13 cellular contexts compared by ENCODE assay signal in genomic region chr2:53964987-53965687, GRCh38. TPM values are rescaled to one million over a fixed set of nuclear protein-coding genes. Genes with fewer than 3 reads are reported as not detected.
DNase-seq lines count a peak whose midpoint lies in the region; ATAC-seq, FAIRE-seq and TF ChIP-seq lines count a peak whose summit lies in the region.
"Had no signal": no experiment of that assay in that cellular context is flagged by ENCODE, and none has a peak within 500 bp of the region (broad histone marks: within the 10 kb centered on the region; RNA-seq: fewer than 3 reads in every experiment).

No MANE protein-coding gene starts in this region.

- no peak overlapping the region for H4K5ac ChIP-seq in IMR-90 (ENCODE audit: low read depth, low read length)

- no peak for TF ChIP-seq POLR2A in IMR-90 (IDR thresholded peaks at IDR 0.05; ENCODE audit: low read depth, low read length)

- no peak for DNase-seq in CD8-positive, alpha-beta T cell
- DNase-seq in IMR-90, result no peak
- no peak for DNase-seq in astrocyte (ENCODE audit: low read depth)
- DNase-seq in mesenchymal stem cell, result no peak
- no peak for DNase-seq in psoas muscle
- no peak for DNase-seq in effector CD8-positive, alpha-beta T cell (lab: John Stamatoyannopoulos, UW)
- no peak for DNase-seq in GM20000 (ENCODE audit: low spot score)
- DNase-seq: activated gamma-delta T cell, brain microvascular endothelial cell, kidney glomerular epithelial cell, NCI-H345 had no signal

- H3K4ac ChIP-seq in IMR-90 (ENCODE audit: low read depth, low read length), result no peak overlapping the region
- H3K4ac ChIP-seq in mesenchymal stem cell (ENCODE audit: low read depth in 1 of 2, low read length in 2 of 2), result no peak overlapping the region

- no peak for TF ChIP-seq RAD21 in IMR-90 (IDR thresholded peaks at IDR 0.05; ENCODE audit: low read length)

- peak overlapping the region; percentile 19 for H3K27ac Mint-ChIP-seq in CD8-positive, alpha-beta T cell
- peak overlapping the region; percentile 43 for H3K27ac Mint-ChIP-seq in astrocyte (ENCODE audit: unreplicated experiment)

- H3K18ac ChIP-seq in IMR-90 (ENCODE audit: low read depth, low read length) (no peak overlapping the region), mesenchymal stem cell (ENCODE audit: low read depth in 1 of 2, low read length in 2 of 2) (peak overlapping the region in 1 of 2 experiments; percentile 34)

- no peak overlapping the region for H3K56ac ChIP-seq in IMR-90 (ENCODE audit: extremely low read depth, insufficient read depth, low read length)

- no peak overlapping the region for H2AFZ ChIP-seq in IMR-90 (replicated peaks; ENCODE audit: low read length, poor library complexity)
- H2AFZ ChIP-seq in astrocyte (ENCODE audit: low read depth, low read length), result no peak overlapping the region
- H2AFZ ChIP-seq in mesenchymal stem cell (ENCODE audit: low read depth, low read length), result no peak overlapping the region

- in situ Hi-C loops in IMR-90 (cut with MboI; ENCODE audit: low sequenced_read_pairs), result no loop called here

- H2BK12ac ChIP-seq in mesenchymal stem cell (ENCODE audit: low read length in 2 of 2), result no peak overlapping the region

- H3K79me1 ChIP-seq in IMR-90 (ENCODE audit: low read depth in 1 of 2, low read length in 2 of 2), result peaks cover 0 to 46% of the 10 kb centered on the region in 2 experiments
- H3K79me1 ChIP-seq in mesenchymal stem cell (replicated peaks; ENCODE audit: low read length, poor library complexity, severe bottlenecking), result peaks cover 2% of the 10 kb centered on the region

- H3K27me3 ChIP-seq in CD8-positive, alpha-beta T cell (ENCODE audit: insufficient read depth, low read length), result no peaks in the 10 kb centered on the region
- H3K27me3 ChIP-seq in IMR-90 (ENCODE audit: control insufficient read depth, insufficient read depth, low read length) (no peaks in the 10 kb centered on the region), astrocyte (ENCODE audit: insufficient read depth, low read length) (no peaks in the 10 kb centered on the region), mesenchymal stem cell (ENCODE audit: control insufficient read depth in 1 of 2, insufficient read depth in 1 of 2, low read length in 2 of 2) (no peaks in the 10 kb centered on the region), psoas muscle (ENCODE audit: insufficient read depth in 3 of 3, low read length in 2 of 3) (no peaks in the 10 kb centered on the region)
- H3K27me3 ChIP-seq: brain microvascular endothelial cell had no signal

- H3K4me2 ChIP-seq in IMR-90 (ENCODE audit: low read depth, low read length), result no peak overlapping the region
- H3K4me2 ChIP-seq in astrocyte (ENCODE audit: low read length), result peak overlapping the region; percentile 21
- no peak overlapping the region for H3K4me2 ChIP-seq in mesenchymal stem cell (ENCODE audit: low read length, poor library complexity, severe bottlenecking)

- peaks cover 79% of the 10 kb centered on the region for H3K4me1 Mint-ChIP-seq in CD8-positive, alpha-beta T cell (ENCODE audit: low read depth)
- peaks cover 41% of the 10 kb centered on the region for H3K4me1 Mint-ChIP-seq in astrocyte (ENCODE audit: low read depth, unreplicated experiment)

- no peak overlapping the region for H2BK20ac ChIP-seq in IMR-90 (ENCODE audit: low read depth, low read length)

- H3K9me1 ChIP-seq in IMR-90 (ENCODE audit: insufficient read depth, low read length), result peaks cover 7% of the 10 kb centered on the region; the same call in 1 of the 2 replicates

- no peak for ATAC-seq in CD8-positive, alpha-beta T cell
- ATAC-seq in IMR-90 (ENCODE audit: low read depth) (no peak), psoas muscle (no peak), HG03520 (IDR thresholded peaks at IDR 0.05; ENCODE audit: unreplicated experiment) (no peak)

- H4K8ac ChIP-seq in IMR-90 (ENCODE audit: low read depth in 2 of 2, low read length in 2 of 2) (no peak overlapping the region), mesenchymal stem cell (ENCODE audit: low read length) (no peak overlapping the region)

- no peak overlapping the region for H3K23ac ChIP-seq in IMR-90 (ENCODE audit: low read depth, low read length)
- no peak overlapping the region for H3K23ac ChIP-seq in mesenchymal stem cell (ENCODE audit: low read length in 2 of 2)

- no peak overlapping the region for H3K4me3 ChIP-seq in CD8-positive, alpha-beta T cell (ENCODE audit: low read depth, low read length)
- H3K4me3 ChIP-seq in IMR-90 (ENCODE audit: insufficient read depth, low read depth, low read length), result no peak overlapping the region
- no peak overlapping the region for H3K4me3 ChIP-seq in astrocyte (ENCODE audit: insufficient read depth, low read depth, low read length)
- no peak overlapping the region for H3K4me3 ChIP-seq in mesenchymal stem cell (ENCODE audit: insufficient read depth in 1 of 2, low read depth in 1 of 2, low read length in 2 of 2)
- H3K4me3 ChIP-seq in psoas muscle, result no peak overlapping the region

- POLR2A ChIA-PET in CD8-positive, alpha-beta T cell (lab: Charles Lee), result no interaction called here
- POLR2A ChIA-PET in IMR-90 (lab: Charles Lee; ENCODE audit: unreplicated experiment), result no interaction called here

- no peak for FAIRE-seq in astrocyte (lab: Jason Lieb, UNC)
- FAIRE-seq: G401.6 had no signal

- intact Hi-C loops in CD8-positive, alpha-beta T cell (cut with DNase I, micrococcal nuclease), result loop anchor here (5.0 to 10.0 kb wide), 2 partner anchors 32 to 760 kb away; partner anchors contain the start of gene EML6 (in 1 of the 2)
- intact Hi-C loops in IMR-90 (cut with micrococcal nuclease) (loop anchor here (5.0 kb wide), 1 partner anchor 1317 kb away; no protein-coding TSS in a partner anchor), psoas muscle (cut with DNase I) (no loop called here)

- H3K27me3 Mint-ChIP-seq in CD8-positive, alpha-beta T cell (ENCODE audit: low read depth), result no peaks in the 10 kb centered on the region
- H3K27me3 Mint-ChIP-seq in astrocyte (ENCODE audit: low read depth, unreplicated experiment), result no peaks in the 10 kb centered on the region

- no peak overlapping the region for H3K27ac ChIP-seq in CD8-positive, alpha-beta T cell (ENCODE audit: low read depth, low read length)
- H3K27ac ChIP-seq in IMR-90 (ENCODE audit: insufficient read depth, low read length), result no peak overlapping the region
- H3K27ac ChIP-seq in astrocyte (ENCODE audit: low read depth, low read length), result no peak overlapping the region
- H3K27ac ChIP-seq in mesenchymal stem cell (ENCODE audit: low read length, poor library complexity, severe bottlenecking), result no peak overlapping the region
- H3K27ac ChIP-seq in psoas muscle, result no peak overlapping the region
- H3K27ac ChIP-seq: brain microvascular endothelial cell had no signal

- H4K20me1 ChIP-seq in IMR-90 (ENCODE audit: insufficient read depth, low read length) (peaks cover 81% of the 10 kb centered on the region), astrocyte (ENCODE audit: insufficient read depth, low read length) (peaks cover 83% of the 10 kb centered on the region)

- H3K9ac ChIP-seq in IMR-90 (ENCODE audit: low read depth, low read length) (no peak overlapping the region), astrocyte (ENCODE audit: low read length) (no peak overlapping the region), mesenchymal stem cell (ENCODE audit: low read length) (no peak overlapping the region)

- TF ChIP-seq CTCF in CD8-positive, alpha-beta T cell (IDR thresholded peaks at IDR 0.05), result no peak
- TF ChIP-seq CTCF in IMR-90 (conservative IDR thresholded peaks at IDR 0.05; ENCODE audit: low read depth, low read length), result no peak
- no peak for TF ChIP-seq CTCF in astrocyte (IDR thresholded peaks at IDR 0.05; ENCODE audit: insufficient read depth, low read depth, low read length)
- TF ChIP-seq CTCF in psoas muscle (IDR thresholded peaks at IDR 0.05), result no peak
- TF ChIP-seq CTCF in GM20000 (IDR thresholded peaks at IDR 0.05; ENCODE audit: extremely low read depth, missing control alignments), result no peak

- H4K91ac ChIP-seq in IMR-90 (ENCODE audit: insufficient read depth, low read depth, low read length), result no peak overlapping the region
- no peak overlapping the region for H4K91ac ChIP-seq in mesenchymal stem cell (ENCODE audit: low read length)

- H3K4me3 Mint-ChIP-seq in CD8-positive, alpha-beta T cell, result no peak overlapping the region
- no peak overlapping the region for H3K4me3 Mint-ChIP-seq in astrocyte (ENCODE audit: unreplicated experiment)

- CTCF ChIA-PET in CD8-positive, alpha-beta T cell (lab: Charles Lee), result no interaction called here
- CTCF ChIA-PET in IMR-90 (lab: Yijun Ruan, JAX), result no interaction called here

- H3K9me3 ChIP-seq in CD8-positive, alpha-beta T cell (ENCODE audit: low read length), result no peaks in the 10 kb centered on the region
- H3K9me3 ChIP-seq in IMR-90 (ENCODE audit: control insufficient read depth, insufficient read depth, low read length) (no peaks in the 10 kb centered on the region), astrocyte (ENCODE audit: insufficient read depth, low read depth, low read length) (no peaks in the 10 kb centered on the region), mesenchymal stem cell (ENCODE audit: control insufficient read depth, low read length) (no peaks in the 10 kb centered on the region), psoas muscle (no peaks in the 10 kb centered on the region)

- peaks cover 100% of the 10 kb centered on the region for H3K79me2 ChIP-seq in astrocyte (ENCODE audit: insufficient read depth, low read length)

- H2BK15ac ChIP-seq in IMR-90 (ENCODE audit: low read depth, low read length) (no peak overlapping the region), mesenchymal stem cell (ENCODE audit: low read depth, poor library complexity, severe bottlenecking) (no peak overlapping the region)

- dilution Hi-C loops in IMR-90 (cut with HindIII; ENCODE audit: low sequenced_read_pairs, unreplicated experiment), result no loop called here

- no CpG with 5 or more reads among the region's 11 CpGs for WGBS in IMR-90 (ENCODE audit: extremely low coverage in 2 of 2, insufficient read length in 1 of 2), 2 experiments
- 88% methylated on average over 10 of the region's 11 CpGs for WGBS in mesenchymal stem cell
- WGBS in psoas muscle, 3 donors, result 92 to 95% (median 92%) methylated on average over 11 of the region's 11 CpGs

- H3K4me1 ChIP-seq in CD8-positive, alpha-beta T cell (ENCODE audit: insufficient read depth, low read length), result peaks cover 38% of the 10 kb centered on the region
- H3K4me1 ChIP-seq in IMR-90 (ENCODE audit: control insufficient read depth, insufficient read depth, low read length) (peaks cover 14% of the 10 kb centered on the region), astrocyte (ENCODE audit: insufficient read depth, low read length) (peaks cover 13% of the 10 kb centered on the region), mesenchymal stem cell (ENCODE audit: control insufficient read depth, insufficient read depth, low read depth, low read length) (peaks cover 7% of the 10 kb centered on the region), psoas muscle (peaks cover 40% of the 10 kb centered on the region)

- peak overlapping the region; percentile 49; the same call in 1 of the 2 replicates for H2AK5ac ChIP-seq in IMR-90 (ENCODE audit: low read depth, low read length)
- no peak overlapping the region for H2AK5ac ChIP-seq in mesenchymal stem cell (ENCODE audit: low read length, severe bottlenecking)

- no peak overlapping the region for H2BK120ac ChIP-seq in IMR-90 (ENCODE audit: low read depth, low read length)
- peak overlapping the region; percentile 34 for H2BK120ac ChIP-seq in mesenchymal stem cell (ENCODE audit: low read depth, low read length)

- no peaks in the 10 kb centered on the region for H3K9me3 Mint-ChIP-seq in CD8-positive, alpha-beta T cell
- no peaks in the 10 kb centered on the region for H3K9me3 Mint-ChIP-seq in astrocyte (ENCODE audit: unreplicated experiment)

- no peak overlapping the region for H2AK9ac ChIP-seq in IMR-90 (replicated peaks; ENCODE audit: low read depth, low read length, poor library complexity)

- peaks cover 17% of the 10 kb centered on the region for H3K36me3 Mint-ChIP-seq in CD8-positive, alpha-beta T cell
- H3K36me3 Mint-ChIP-seq in astrocyte (ENCODE audit: low read depth, unreplicated experiment), result peaks cover 2% of the 10 kb centered on the region

- no peaks in the 10 kb centered on the region for H3K36me3 ChIP-seq in CD8-positive, alpha-beta T cell (ENCODE audit: insufficient read depth, low read length)
- no peaks in the 10 kb centered on the region for H3K36me3 ChIP-seq in IMR-90 (ENCODE audit: control insufficient read depth, insufficient read depth, low read length)
- no peaks in the 10 kb centered on the region for H3K36me3 ChIP-seq in astrocyte (ENCODE audit: insufficient read depth, low read length)
- no peaks in the 10 kb centered on the region for H3K36me3 ChIP-seq in mesenchymal stem cell (ENCODE audit: control insufficient read depth in 1 of 2, insufficient read depth in 2 of 2, low read depth in 1 of 2, low read length in 2 of 2)
- no peaks in the 10 kb centered on the region for H3K36me3 ChIP-seq in psoas muscle (ENCODE audit: insufficient read depth in 1 of 2, low read depth in 1 of 2)
- H3K36me3 ChIP-seq: brain microvascular endothelial cell had no signal

- H2BK5ac ChIP-seq in IMR-90 (ENCODE audit: low read depth, low read length, poor library complexity, severe bottlenecking), result peak overlapping the region; percentile 47
- H2BK5ac ChIP-seq in mesenchymal stem cell (ENCODE audit: low read depth, low read length, poor library complexity, severe bottlenecking), result no peak overlapping the region

- H3K14ac ChIP-seq in IMR-90 (replicated peaks; ENCODE audit: low read depth, low read length) (no peak overlapping the region), mesenchymal stem cell (ENCODE audit: low read length in 2 of 2) (no peak overlapping the region)

- no TSS peak for BruUV-seq in IMR-90 (replicated peaks; lab: Mats Ljungman, UMichigan)

RNA-seq across cellular contexts. Expression of gene PSME4, which starts 5.7 kb away (rescaled TPM):
- 100 to 1,000 TPM in 1 of 2 experiments, 10 to 100 TPM in 1; 98.8 to 107 TPM for total RNA-seq in CD8-positive, alpha-beta T cell
- total RNA-seq in IMR-90 (2012; rRNA removed) (58.9 and 61.3 TPM in 2 replicates), astrocyte (101 and 110 TPM in 2 replicates), psoas muscle (100 to 1,000 TPM in 3 of 4 donors, 10 to 100 TPM in 1; 67.0 to 140 (median 116) TPM)
- polyA plus RNA-seq in IMR-90 (2012; rRNA removed) (20.3 and 28.2 TPM in 2 replicates), psoas muscle (100 to 1,000 TPM in 1 of 3 donors, 10 to 100 TPM in 2; 55.2 to 189 (median 74.4) TPM)
- 5.0 and 6.3 TPM in 2 replicates for polyA plus RNA-seq in IMR-90 (2012; cell fraction: cytosol; rRNA removed)
- 7.8 and 73.3 TPM in 2 replicates for polyA plus RNA-seq in IMR-90 (2012; cell fraction: nucleus; rRNA removed; ENCODE audit: low replicate concordance)
- polyA plus RNA-seq in mesenchymal stem cell (2013, experiment 1 of 2), result 27.0 TPM
- polyA plus RNA-seq in mesenchymal stem cell (2013, experiment 2 of 2), result 26.9 TPM

Comparison
In these comparisons a context has a peak if more than half of its experiments do, and no peak if none do; other contexts are left out.
1. intact Hi-C loops: an anchor here in CD8-positive, alpha-beta T cell (5.0 to 10.0 kb wide) and IMR-90 (5.0 kb wide); none called in psoas muscle.